ENCODE assay signal across 8 cellular contexts in genomic region chr1:247103777-247104591, GRCh38. TPM values are rescaled to one million over a fixed set of nuclear protein-coding genes. Genes with fewer than 3 reads are reported as not detected.
A peak's percentile ranks its signal among the peaks of the same experiment; 100 is the strongest.
DNase-seq lines count a peak whose midpoint lies in the region; ATAC-seq, FAIRE-seq and TF ChIP-seq lines count a peak whose summit lies in the region.

ZNF669 (minus strand) TSS chr1:247104356; CDS start chr1:247104199, 157 bp downstream.

- H3K27me3 ChIP-seq in H1 (replicated peaks in 1 of 4; ENCODE audit: control insufficient read depth in 3 of 4, extremely low read depth in 1 of 4, insufficient read depth in 3 of 4, low read length in 3 of 4): no peaks in the 10 kb centered on the region; a peak in 2 of 7 replicates
- H3K27me3 ChIP-seq in mesenchymal stem cell (ENCODE audit: control insufficient read depth in 1 of 2, insufficient read depth in 1 of 2, low read length in 2 of 2): no peaks in the 10 kb centered on the region

- H3K23me2 ChIP-seq in H1 (ENCODE audit: low read depth, low read length): no peaks in the 10 kb centered on the region

- peak within 1 kb of the TSS; percentile 69 to 72 for H3K4me2 ChIP-seq in H1 (ENCODE audit: insufficient read depth in 1 of 2, low read depth in 2 of 2, low read length in 2 of 2)
- H3K4me2 ChIP-seq in mesenchymal stem cell (ENCODE audit: low read length, poor library complexity, severe bottlenecking): peak within 1 kb of the TSS; percentile 73

- H3K23ac ChIP-seq in H1 (ENCODE audit: insufficient read length) (no peak within 1 kb of the TSS), mesenchymal stem cell (ENCODE audit: low read length in 2 of 2) (peak within 1 kb of the TSS in 1 of 2 experiments; percentile 96)

- 0 out of 2 replicates have a peak within 1 kb of the TSS, but pooled peaks have one; percentile 48 for H2BK20ac ChIP-seq in H1 (ENCODE audit: low read length)

- H4K8ac ChIP-seq in H1 (ENCODE audit: extremely low read depth, insufficient read depth, low read length): peak within 1 kb of the TSS; percentile 99
- peak within 1 kb of the TSS; percentile 78 for H4K8ac ChIP-seq in mesenchymal stem cell (ENCODE audit: low read length)

- H3K4me1 ChIP-seq in H1 (replicated peaks in 1 of 4; ENCODE audit: control insufficient read depth in 3 of 4, insufficient read depth in 4 of 4, low read length in 3 of 4): peaks cover 1 to 15% (median 6%) of the 10 kb centered on the region in 4 experiments; a peak in 5 of 7 replicates
- no peaks in the 10 kb centered on the region for H3K4me1 ChIP-seq in mesenchymal stem cell (ENCODE audit: control insufficient read depth, insufficient read depth, low read depth, low read length)

- TF ChIP-seq EP300 in H1 (IDR thresholded peaks at IDR 0.05; ENCODE audit: borderline replicate concordance in 1 of 2, low read depth in 2 of 2, low read length in 2 of 2): no peak

- H2BK120ac ChIP-seq in H1 (replicated peaks; ENCODE audit: low read depth, low read length) (peak within 1 kb of the TSS; percentile 83), mesenchymal stem cell (ENCODE audit: low read depth, low read length) (peak within 1 kb of the TSS; percentile 54)

- DNase-seq in COLO829 (ENCODE audit: low spot score): peak; percentile 89
- DNase-seq in HT-29 (ENCODE audit: low spot score): peak; percentile 98
- DNase-seq in NK-92 treated with Interleukin-12 subunit alpha and Interleukin-12 subunit beta, amount 100 ng/mL, for 24 hours (lab: John Stamatoyannopoulos, UW): peak; percentile 79
- peak; percentile 96 for DNase-seq in activated CD8-positive, alpha-beta memory T cell treated with anti-CD3 and anti-CD28 coated beads for 24 hours
- DNase-seq in H1 (ENCODE audit: low read depth in 1 of 2, low spot score in 2 of 2): peak; percentile 87 to 98
- DNase-seq in mesenchymal stem cell: peak; percentile 97
- DNase-seq in stimulated activated CD8-positive, alpha-beta memory T cell treated with anti-CD3 and anti-CD28 coated beads, Interleukin-12 subunit alpha, Interleukin-12 subunit beta, amount 100 ng/mL, for 24 hours (ENCODE audit: extremely low read depth): peak; percentile 88

- peak within 1 kb of the TSS; percentile 85 to 95 (median 94) for H3K9ac ChIP-seq in H1 (replicated peaks in 1 of 4; ENCODE audit: extremely low read depth in 1 of 4, low read depth in 3 of 4, low read length in 3 of 4)
- peak within 1 kb of the TSS; percentile 97 for H3K9ac ChIP-seq in mesenchymal stem cell (ENCODE audit: low read length)

- CTCF ChIA-PET in H1 (lab: Charles Lee; ENCODE audit: partially characterized antibody): interaction anchor here (1.1 kb wide), 2 partner anchors 18 to 25 kb away, joined by 3 to 4 read pairs; partner anchors contain the start of gene ZNF670

- TF ChIP-seq RAD21 in H1 (IDR thresholded peaks at IDR 0.05 in 1 of 2, conservative IDR thresholded peaks at IDR 0.05 in 1 of 2; ENCODE audit: low read depth in 2 of 2, low read length in 2 of 2): no peak

- H2BK5ac ChIP-seq in H1 (ENCODE audit: low read depth, low read length) (peak within 1 kb of the TSS; percentile 99), mesenchymal stem cell (ENCODE audit: low read depth, low read length, poor library complexity, severe bottlenecking) (peak within 1 kb of the TSS; percentile 87)

- H3K9me3 ChIP-seq in H1 (ENCODE audit: insufficient read depth in 2 of 2, low read depth in 1 of 2, low read length in 1 of 2) (0 out of 4 replicates have a peak, but pooled peaks cover 0 to 3% of the 10 kb centered on the region in 2 experiments), mesenchymal stem cell (ENCODE audit: control insufficient read depth, low read length) (peaks cover 29% of the 10 kb centered on the region)

- H2AK5ac ChIP-seq in H1 (ENCODE audit: low read depth, low read length): peak within 1 kb of the TSS; percentile 33; the same call in 1 of the 2 replicates
- H2AK5ac ChIP-seq in mesenchymal stem cell (ENCODE audit: low read length, severe bottlenecking): no peak within 1 kb of the TSS

- H3K4ac ChIP-seq in H1 (replicated peaks; ENCODE audit: insufficient read length, low read depth, low read length) (peak within 1 kb of the TSS; percentile 81), mesenchymal stem cell (ENCODE audit: low read depth in 1 of 2, low read length in 2 of 2) (peak within 1 kb of the TSS; percentile 71 to 73)

- H3K36me3 ChIP-seq in H1 (ENCODE audit: control insufficient read depth in 2 of 4, insufficient read depth in 4 of 4, low read length in 3 of 4) (peaks cover 16 to 31% (median 26%) of the 10 kb centered on the region in 4 experiments), mesenchymal stem cell (ENCODE audit: control insufficient read depth in 1 of 2, insufficient read depth in 2 of 2, low read depth in 1 of 2, low read length in 2 of 2) (peaks cover 15 to 29% of the 10 kb centered on the region in 2 experiments)

- peak within 1 kb of the TSS; percentile 93 to 97 (median 94) for H3K4me3 ChIP-seq in H1 (ENCODE audit: extremely low read depth in 1 of 4, insufficient read depth in 2 of 4, low read depth in 3 of 4, low read length in 4 of 4)
- peak within 1 kb of the TSS; percentile 92 to 99 for H3K4me3 ChIP-seq in mesenchymal stem cell (ENCODE audit: insufficient read depth in 1 of 2, low read depth in 1 of 2, low read length in 2 of 2)

- peak within 1 kb of the TSS; percentile 96 for H4K5ac ChIP-seq in H1 (ENCODE audit: insufficient read length, low read depth, low read length)

- no peak for TF ChIP-seq CTCF in H1 (IDR thresholded peaks at IDR 0.05; ENCODE audit: control extremely low read depth in 1 of 3, insufficient read depth in 1 of 3, low read depth in 1 of 3, low read length in 3 of 3)

- peaks cover 8 to 38% of the 10 kb centered on the region in 2 experiments for H3K79me2 ChIP-seq in H1 (ENCODE audit: control insufficient read depth in 1 of 2, insufficient read depth in 2 of 2, low read length in 2 of 2)

- no peak within 1 kb of the TSS for H2BK15ac ChIP-seq in H1 (ENCODE audit: low read length)
- H2BK15ac ChIP-seq in mesenchymal stem cell (ENCODE audit: low read depth, poor library complexity, severe bottlenecking): peak within 1 kb of the TSS; percentile 30

- H2AFZ ChIP-seq in H1 (ENCODE audit: low read length) (peak within 1 kb of the TSS; percentile 63; the same call in 1 of the 2 replicates), mesenchymal stem cell (ENCODE audit: low read depth, low read length) (peak within 1 kb of the TSS; percentile 86)

- no peak within 1 kb of the TSS for H3K14ac ChIP-seq in H1 (ENCODE audit: insufficient read length)
- H3K14ac ChIP-seq in mesenchymal stem cell (ENCODE audit: low read length in 2 of 2): peak within 1 kb of the TSS in 1 of 2 experiments; percentile 97

- H2BK12ac ChIP-seq in H1 (ENCODE audit: low read depth, low read length) (peak within 1 kb of the TSS; percentile 17; the same call in 1 of the 2 replicates), mesenchymal stem cell (ENCODE audit: low read length in 2 of 2) (peak within 1 kb of the TSS in 1 of 2 experiments; percentile 77)

- ATAC-seq in GM21360 (IDR thresholded peaks at IDR 0.05; ENCODE audit: unreplicated experiment): peak; percentile 99

- H4K91ac ChIP-seq in H1 (replicated peaks; ENCODE audit: insufficient read length, low read length) (peak within 1 kb of the TSS; percentile 74), mesenchymal stem cell (ENCODE audit: low read length) (peak within 1 kb of the TSS; percentile 65)

- H3K18ac ChIP-seq in H1 (ENCODE audit: extremely low read depth, low read length): peak within 1 kb of the TSS; percentile 95
- peak within 1 kb of the TSS; percentile 72 to 89 for H3K18ac ChIP-seq in mesenchymal stem cell (ENCODE audit: low read depth in 1 of 2, low read length in 2 of 2)

- POLR2A ChIA-PET in H1 (lab: Charles Lee; ENCODE audit: partially characterized antibody): interaction anchor here (0.6 to 3.7 kb wide), 7 partner anchors 10 to 167 kb away, joined by 3 to 11 read pairs (median 3); partner anchors contain the start of gene ZNF670

- peaks cover 4 to 5% of the 10 kb centered on the region in 2 experiments for H4K20me1 ChIP-seq in H1 (replicated peaks in 1 of 2; ENCODE audit: control insufficient read depth in 1 of 2, insufficient read depth in 2 of 2, low read length in 2 of 2)

- FAIRE-seq in H1 (lab: Jason Lieb, UNC): peak; percentile 57

- peak within 1 kb of the TSS; percentile 79 for H3K56ac ChIP-seq in H1 (replicated peaks; ENCODE audit: insufficient read length, low read depth, low read length)

- H3K27ac ChIP-seq in H1 (ENCODE audit: low read depth, low read length) (peak within 1 kb of the TSS; percentile 91), mesenchymal stem cell (ENCODE audit: low read length, poor library complexity, severe bottlenecking) (peak within 1 kb of the TSS; percentile 92)

- H3K79me1 ChIP-seq in H1 (ENCODE audit: low read depth, low read length) (0 out of 2 replicates have a peak, but pooled peaks cover 3% of the 10 kb centered on the region), mesenchymal stem cell (replicated peaks; ENCODE audit: low read length, poor library complexity, severe bottlenecking) (peaks cover 11% of the 10 kb centered on the region)

- 1% methylated on average over 41 of the region's 61 CpGs; no CpG with 5 or more reads in 1 of the 2 experiments for WGBS in H1 (ENCODE audit: extremely low coverage in 1 of 2, insufficient coverage in 1 of 2, insufficient read length in 1 of 2, insufficient replicate concordance in 2 of 2, low coverage in 1 of 2, low lambda C conversion rate in 2 of 2, missing lambda C conversion rate in 1 of 2), 2 experiments
- WGBS in mesenchymal stem cell: under 1% methylated on average over 52 of the region's 61 CpGs

- TF ChIP-seq POLR2A in H1 (IDR thresholded peaks at IDR 0.05; ENCODE audit: control extremely low read depth in 1 of 2, low read depth in 2 of 2, low read length in 2 of 2): peak; percentile 88 to 95

TF ChIP-seq in H1, 55 proteins besides CTCF, POLR2A, EP300 and RAD21 (continues in another document):
- TF ChIP-seq JUND (IDR thresholded peaks at IDR 0.05; ENCODE audit: low read length) (peak; percentile 81), BRCA1 (IDR thresholded peaks at IDR 0.05; ENCODE audit: low read depth, low read length) (no peak)
- TF ChIP-seq, protein P1, sequence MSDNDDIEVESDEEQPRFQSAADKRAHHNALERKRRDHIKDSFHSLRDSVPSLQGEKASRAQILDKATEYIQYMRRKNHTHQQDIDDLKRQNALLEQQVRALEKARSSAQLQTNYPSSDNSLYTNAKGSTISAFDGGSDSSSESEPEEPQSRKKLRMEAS (IDR thresholded peaks at IDR 0.05): 0 out of 2 replicates have a peak, but pooled peaks have one; percentile 16

RNA-seq across cellular contexts. Expression of gene ZNF669, which starts in this region (rescaled TPM):
- total RNA-seq in HT-29 (2014; rRNA removed; shearing (Covaris generic)): 6.2 and 18.3 TPM in 2 replicates
- 19.6 and 20.3 TPM in 2 replicates for total RNA-seq in H1 (2021; fragmentation: NEBNext Ultra II Directional; extraction: Animal tissue kit (Norgen Biotek cat#: 25700))
- polyA plus RNA-seq in H1 (2011; rRNA removed): 3.8 and 4.8 TPM in 2 replicates
- 6.7 TPM for polyA plus RNA-seq in H1 (2011; cell fraction: cytosol; rRNA removed)
- polyA plus RNA-seq in H1 (2011; cell fraction: nucleus; rRNA removed): 4.8 TPM
- polyA plus RNA-seq in H1 (2012, experiment 1 of 2): 7.8 to 11.6 TPM (median 9.9 TPM) in 4 replicates
- polyA plus RNA-seq in H1 (2012, experiment 2 of 2): 2.4 TPM
- polyA plus RNA-seq in H1 (2013, experiment 1 of 2): 12.2 TPM
- polyA plus RNA-seq in H1 (2013, experiment 2 of 2): 14.2 TPM
- polyA minus RNA-seq in H1 (2011; rRNA and poly(A)+ RNA removed): 10.3 and 12.9 TPM in 2 replicates
- polyA minus RNA-seq in H1 (2011; cell fraction: cytosol; rRNA and poly(A)+ RNA removed): 11.7 TPM
- polyA minus RNA-seq in H1 (2011; cell fraction: nucleus; rRNA and poly(A)+ RNA removed): 17.2 TPM
- 3.9 TPM for polyA plus RNA-seq in mesenchymal stem cell (2013, experiment 1 of 2)
- 3.8 TPM for polyA plus RNA-seq in mesenchymal stem cell (2013, experiment 2 of 2)

Comparison
In these comparisons a context has a peak if more than half of its experiments do, and no peak if none do; other contexts are left out.
1. Peak in every context shown above with its lines: DNase-seq, ATAC-seq, H3K4me3 ChIP-seq and H3K27ac ChIP-seq.